In the genomic region with DNA sequence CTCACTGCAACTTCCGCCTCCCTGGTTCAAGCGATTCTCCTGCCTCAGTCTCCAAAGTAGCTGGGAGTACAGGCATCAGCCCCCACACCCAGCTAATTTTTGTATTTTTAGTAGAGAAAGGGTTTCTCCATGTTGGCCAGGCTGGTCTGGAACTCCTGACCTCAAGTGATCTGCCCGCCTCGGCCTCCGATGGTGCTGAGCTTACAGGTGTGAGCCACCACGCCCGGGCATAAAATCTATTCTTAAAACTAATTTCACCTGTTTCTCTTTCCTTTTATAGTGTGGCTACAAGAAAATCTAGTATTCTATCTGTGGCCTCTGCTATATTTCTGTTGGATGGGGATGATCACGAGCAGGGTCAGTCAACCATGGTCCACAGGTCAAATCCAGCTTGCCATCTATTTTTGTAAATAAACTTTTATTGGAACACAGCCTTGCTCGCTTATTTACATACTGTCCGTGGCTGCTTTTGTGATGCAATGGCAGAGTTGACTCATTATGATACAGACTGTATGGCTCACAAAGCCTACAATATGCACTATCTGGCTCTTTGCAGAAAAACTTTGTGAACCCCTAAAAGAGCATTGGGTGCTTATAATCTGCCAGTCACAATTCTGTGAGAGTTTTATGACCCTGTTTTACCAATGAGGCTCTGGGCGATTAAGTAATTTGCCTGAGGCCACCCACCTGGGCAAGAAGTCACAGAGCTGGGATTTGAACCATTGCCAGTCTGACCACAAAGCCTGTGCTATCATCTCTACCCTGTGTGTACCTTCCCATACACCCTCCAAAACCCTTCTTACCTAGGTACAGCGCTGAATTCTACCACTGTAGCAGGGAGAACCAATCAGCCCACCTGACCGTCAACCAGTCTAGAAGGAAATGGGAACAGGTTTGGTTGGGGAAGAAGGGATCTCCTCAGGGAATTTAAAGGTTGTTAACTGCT, we compare ENCODE assay signal across 9 cellular contexts. TPM values are rescaled to one million over a fixed set of nuclear protein-coding genes. Genes with fewer than 3 reads are reported as not detected.
DNase-seq lines count a peak whose midpoint lies in the region; ATAC-seq and TF ChIP-seq lines count a peak whose summit lies in the region.
"Had no signal": no experiment of that assay in that cellular context is flagged by ENCODE, and none has a peak within 500 bp of the region (broad histone marks: within the 10 kb centered on the region; RNA-seq: fewer than 3 reads in every experiment).

No MANE protein-coding gene starts in this region.

- H3F3A ChIP-seq in MM.1S (ENCODE audit: insufficient read depth, low read length): no peaks in the 10 kb centered on the region

- H3K9me3 Mint-ChIP-seq in CD4-positive, CD25-positive, alpha-beta regulatory T cell: no peaks in the 10 kb centered on the region

- H3K4me3 Mint-ChIP-seq in CD4-positive, CD25-positive, alpha-beta regulatory T cell: peak overlapping the region in 2 of 4 donors; percentile 36 to 54

- no peak overlapping the region for H3K9ac ChIP-seq in MM.1S (ENCODE audit: low read length)

- peak in 1 of 3 donors; percentile 58 for DNase-seq in CD4-positive, CD25-positive, alpha-beta regulatory T cell
- DNase-seq in SW480 (ENCODE audit: low spot score) (peak; percentile 50), fibroblast of peridontal ligament (ENCODE audit: extremely low read depth) (peak; percentile 81), lower leg skin (ENCODE audit: low spot score in 2 of 2) (no peak), MM.1S (no peak)
- DNase-seq in central memory CD4-positive, alpha-beta T cell: no peak

- no peak overlapping the region for H3K4me2 ChIP-seq in MM.1S (ENCODE audit: low read depth, low read length)

- no peaks in the 10 kb centered on the region for H3K9me3 ChIP-seq in CD4-positive, CD25-positive, alpha-beta regulatory T cell (ENCODE audit: control insufficient read depth in 2 of 2, low read length in 2 of 2)
- H3K9me3 ChIP-seq in MM.1S (replicated peaks; ENCODE audit: insufficient read depth, low read length): no peaks in the 10 kb centered on the region

- 75 to 80% methylated on average over 13 of the region's 13 CpGs for WGBS in lower leg skin, 2 donors

- no peaks in the 10 kb centered on the region for H3K27me3 ChIP-seq in CD4-positive, CD25-positive, alpha-beta regulatory T cell (ENCODE audit: control insufficient read depth, insufficient read depth, low read length)
- no peaks in the 10 kb centered on the region for H3K27me3 ChIP-seq in MM.1S (replicated peaks; ENCODE audit: insufficient read depth, low read length)

- H3K4me1 Mint-ChIP-seq in CD4-positive, CD25-positive, alpha-beta regulatory T cell: peaks cover 18 to 32% (median 23%) of the 10 kb centered on the region in 4 donors

- no peaks in the 10 kb centered on the region for H3K9me2 ChIP-seq in MM.1S (replicated peaks; ENCODE audit: insufficient read depth, low read length)

- peaks cover 14% of the 10 kb centered on the region for H3K4me1 ChIP-seq in CD4-positive, CD25-positive, alpha-beta regulatory T cell (ENCODE audit: control insufficient read depth, insufficient read depth, low read length, poor library complexity, severe bottlenecking)
- 0 out of 2 replicates have a peak, but pooled peaks cover 7% of the 10 kb centered on the region for H3K4me1 ChIP-seq in MM.1S (ENCODE audit: low read length)

- H3K36me3 ChIP-seq in CD4-positive, CD25-positive, alpha-beta regulatory T cell (ENCODE audit: control insufficient read depth, insufficient read depth, low read length): no peaks in the 10 kb centered on the region
- H3K36me3 ChIP-seq in MM.1S (replicated peaks; ENCODE audit: insufficient read depth, low read length): no peaks in the 10 kb centered on the region

- H2AFZ ChIP-seq in MM.1S (ENCODE audit: low read length): no peak overlapping the region

- ATAC-seq in CD4-positive, CD25-positive, alpha-beta regulatory T cell (ENCODE audit: low read depth in 2 of 2): peak; percentile 52 to 58
- ATAC-seq in GM19395 (IDR thresholded peaks at IDR 0.05; ENCODE audit: unreplicated experiment) (peak; percentile 93), HG03354 (IDR thresholded peaks at IDR 0.05; ENCODE audit: poor library complexity, severe bottlenecking, unreplicated experiment) (peak; percentile 92)

- H3K79me2 ChIP-seq in MM.1S (ENCODE audit: low read length): no peaks in the 10 kb centered on the region

- no peak for TF ChIP-seq CTCF in lower leg skin (IDR thresholded peaks at IDR 0.05)
- TF ChIP-seq CTCF in MM.1S (IDR thresholded peaks at IDR 0.05; ENCODE audit: low read length): no peak

- H3K4me3 ChIP-seq in CD4-positive, CD25-positive, alpha-beta regulatory T cell (ENCODE audit: low read depth, low read length): no peak overlapping the region
- H3K4me3 ChIP-seq in lower leg skin (ENCODE audit: low read depth, poor library complexity, severe bottlenecking) (no peak overlapping the region), MM.1S (ENCODE audit: low read length) (no peak overlapping the region)

- peak overlapping the region; percentile 36 to 82 (median 63) for H3K27ac Mint-ChIP-seq in CD4-positive, CD25-positive, alpha-beta regulatory T cell

- H4K20me1 ChIP-seq in MM.1S (ENCODE audit: insufficient read depth, low read length): no peaks in the 10 kb centered on the region

- H3K27ac ChIP-seq in CD4-positive, CD25-positive, alpha-beta regulatory T cell (ENCODE audit: insufficient read depth, low read length, poor library complexity, severe bottlenecking): no peak overlapping the region
- no peak overlapping the region for H3K27ac ChIP-seq in MM.1S (ENCODE audit: low read length)
- H3K27ac ChIP-seq: HL-60 had no signal

- TF ChIP-seq POLR2A in lower leg skin (IDR thresholded peaks at IDR 0.05): no peak

- intact Hi-C loops in lower leg skin (cut with DNase I; ENCODE audit: low total_unique reads): loop anchor here (5.0 to 10.0 kb wide), 2 partner anchors 394 to 456 kb away; no protein-coding TSS in a partner anchor

- H3K36me3 Mint-ChIP-seq in CD4-positive, CD25-positive, alpha-beta regulatory T cell: no peaks in the 10 kb centered on the region

- peaks cover 4% of the 10 kb centered on the region for H3K27me3 Mint-ChIP-seq in CD4-positive, CD25-positive, alpha-beta regulatory T cell

RNA-seq across cellular contexts. Expression of a gene that starts 28.3 kb away (rescaled TPM):
- total RNA-seq in CD4-positive, CD25-positive, alpha-beta regulatory T cell: not detected
- under 1 TPM in 2 of 4 donors, not detected in 2; 0.08 to 0.23 TPM for polyA plus RNA-seq in CD4-positive, CD25-positive, alpha-beta regulatory T cell
- total RNA-seq in lower leg skin: 1 to 10 TPM in 2 of 4 donors, under 1 TPM in 2; 0.84 to 2.1 (median 1.2) TPM

Comparison
In these comparisons a context has a peak if more than half of its experiments do, and no peak if none do; other contexts are left out.
1. DNase-seq: peak in SW480 (single experiment) and fibroblast of peridontal ligament (single experiment); none in lower leg skin (0 of 2), MM.1S (single experiment) and central memory CD4-positive, alpha-beta T cell (single experiment).
2. Peak in every context shown above with its lines, with median percentiles within 50 percentile points of each other: ATAC-seq.